10 cellular contexts compared by ENCODE assay signal in genomic region chr12:25328082-25328712, GRCh38.
A peak's percentile ranks its signal among the peaks of the same experiment; 100 is the strongest.
DNase-seq lines count a peak whose midpoint lies in the region; ATAC-seq and TF ChIP-seq lines count a peak whose summit lies in the region.
"Had no signal": no experiment of that assay in that cellular context is flagged by ENCODE, and none has a peak within 500 bp of the region (broad histone marks: within the 10 kb centered on the region; RNA-seq: fewer than 3 reads in every experiment).

No MANE protein-coding gene starts in this region.

- CTCF ChIA-PET in activated CD4-positive, alpha-beta T cell treated with anti-CD3 and anti-CD28 coated beads for 36 hours (lab: Charles Lee): interaction anchor here (1.2 kb wide), 1 partner anchor 86 kb away, joined by 3 read pairs; no protein-coding TSS in a partner anchor

- H3K36me3 Mint-ChIP-seq in HFFc6 (ENCODE audit: low read depth): no peaks in the 10 kb centered on the region
- no peaks in the 10 kb centered on the region for H3K36me3 Mint-ChIP-seq in activated CD4-positive, alpha-beta T cell treated with anti-CD3 and anti-CD28 coated beads for 36 hours (ENCODE audit: low read depth)

- H3K4me3 Mint-ChIP-seq in HFFc6: no peak overlapping the region
- H3K4me3 Mint-ChIP-seq in activated CD4-positive, alpha-beta T cell treated with anti-CD3 and anti-CD28 coated beads for 36 hours: no peak overlapping the region

- DNase-seq in DMS53 (lab: John Stamatoyannopoulos, UW) (peak; percentile 98), HFFc6 (peak; percentile 5), SW480 (ENCODE audit: low spot score) (peak; percentile 84), germinal center (ENCODE audit: low spot score) (peak; percentile 32), DMS114 treated with DMSO at 0.1 percent for 48 hours (lab: John Stamatoyannopoulos, UW; ENCODE audit: unreplicated experiment) (no peak), cardiac septum (ENCODE audit: low spot score) (no peak)
- DNase-seq in activated CD4-positive, alpha-beta T cell treated with anti-CD3 and anti-CD28 coated beads for 36 hours: no peak
- DNase-seq: stimulated activated naive CD4-positive, alpha-beta T cell treated with Interleukin-2 at 50 U/mL for 16 hours had no signal

- H3K4me1 Mint-ChIP-seq in HFFc6 (ENCODE audit: low read depth): no peaks in the 10 kb centered on the region
- H3K4me1 Mint-ChIP-seq in activated CD4-positive, alpha-beta T cell treated with anti-CD3 and anti-CD28 coated beads for 36 hours: peaks cover 23% of the 10 kb centered on the region

- intact Hi-C loops in cardiac septum (cut with DNase I): no loop called here
- intact Hi-C loops in activated CD4-positive, alpha-beta T cell treated with anti-CD3 and anti-CD28 coated beads for 36 hours (cut with DNase I, micrococcal nuclease): no loop called here

- POLR2A ChIA-PET in activated CD4-positive, alpha-beta T cell treated with anti-CD3 and anti-CD28 coated beads for 36 hours (lab: Charles Lee): no interaction called here

- no peaks in the 10 kb centered on the region for H3K9me3 Mint-ChIP-seq in HFFc6
- H3K9me3 Mint-ChIP-seq in activated CD4-positive, alpha-beta T cell treated with anti-CD3 and anti-CD28 coated beads for 36 hours (ENCODE audit: low read depth): no peaks in the 10 kb centered on the region
- H3K9me3 Mint-ChIP-seq: activated T-helper 2 cell treated with anti-CD3 and anti-CD28 coated beads, Interferon-gamma antibody, Interleukin-2, Interleukin-4, amounts not matched to agents 10 μg/mL and 5 μg/mL and 100 μg/mL, durations not matched to agents 14 hours and 24 hours and 36 hours had no signal

- no peak for ATAC-seq in HG03280 (IDR thresholded peaks at IDR 0.05; ENCODE audit: unreplicated experiment)
- no peak for ATAC-seq in activated CD4-positive, alpha-beta T cell treated with anti-CD3 and anti-CD28 coated beads for 36 hours

- H3K27ac Mint-ChIP-seq in HFFc6: no peak overlapping the region
- no peak overlapping the region for H3K27ac Mint-ChIP-seq in activated CD4-positive, alpha-beta T cell treated with anti-CD3 and anti-CD28 coated beads for 36 hours
- H3K27ac Mint-ChIP-seq: activated T-helper 2 cell treated with anti-CD3 and anti-CD28 coated beads, Interferon-gamma antibody, Interleukin-2, Interleukin-4, amounts not matched to agents 10 μg/mL and 5 μg/mL and 100 μg/mL, durations not matched to agents 14 hours and 24 hours and 36 hours had no signal

- TF ChIP-seq CTCF in HFFc6 (IDR thresholded peaks at IDR 0.05): no peak

- H3K27me3 Mint-ChIP-seq in HFFc6 (ENCODE audit: insufficient read depth): peaks cover 13% of the 10 kb centered on the region
- H3K27me3 Mint-ChIP-seq in activated CD4-positive, alpha-beta T cell treated with anti-CD3 and anti-CD28 coated beads for 36 hours: no peaks in the 10 kb centered on the region

Comparison
In these comparisons a context has a peak if more than half of its experiments do, and no peak if none do; other contexts are left out.
1. DNase-seq: peak in DMS53 (single experiment), HFFc6 (single experiment), SW480 (single experiment) and germinal center (single experiment); none in DMS114 treated with DMSO at 0.1 percent for 48 hours (single experiment), cardiac septum (single experiment) and activated CD4-positive, alpha-beta T cell treated with anti-CD3 and anti-CD28 coated beads for 36 hours (single experiment).